Comparison of ENCODE assay signal across 21 cellular contexts in the genomic region with DNA sequence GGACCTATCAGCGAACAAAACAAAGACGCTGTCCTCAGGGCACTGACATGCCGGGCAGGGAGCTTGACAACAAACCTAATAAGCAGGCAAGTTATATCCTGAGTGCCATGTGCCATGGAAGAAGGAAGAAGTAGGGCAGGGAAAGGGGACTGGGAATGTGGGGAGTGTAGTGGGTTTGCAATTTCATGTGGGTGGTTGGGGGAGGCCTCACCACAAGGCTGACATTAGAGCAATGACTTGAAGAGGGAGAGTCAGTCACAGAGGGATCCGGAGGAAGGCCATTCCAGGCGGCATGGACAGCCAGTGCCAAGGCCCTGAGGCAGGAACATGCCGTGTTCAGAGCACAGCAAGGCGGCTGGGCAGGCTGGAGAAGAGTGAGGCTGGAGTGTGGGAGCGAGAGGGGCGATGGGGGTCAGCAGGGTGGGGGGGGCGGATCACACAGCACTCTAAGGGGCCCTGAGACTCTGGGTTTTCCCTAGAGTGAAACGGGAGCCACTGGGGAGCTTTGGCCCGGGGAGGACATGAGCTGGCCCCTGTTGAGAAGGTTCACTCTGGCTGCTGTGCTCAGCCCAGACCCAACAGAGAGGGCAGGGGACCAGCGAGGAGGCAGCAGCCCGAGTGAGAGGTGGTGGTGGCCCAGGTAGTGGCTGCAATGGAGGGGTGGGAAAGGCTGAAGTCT.
A peak's percentile ranks its signal among the peaks of the same experiment; 100 is the strongest.
DNase-seq lines count a peak whose midpoint lies in the region; ATAC-seq, FAIRE-seq and TF ChIP-seq lines count a peak whose summit lies in the region.
"Had no signal": no experiment of that assay in that cellular context is flagged by ENCODE, and none has a peak within 500 bp of the region (broad histone marks: within the 10 kb centered on the region; RNA-seq: fewer than 3 reads in every experiment).

No MANE protein-coding gene starts in this region.

- H3K36me3 ChIP-seq in GM23338 (ENCODE audit: insufficient read depth) (no peaks in the 10 kb centered on the region), osteoblast (ENCODE audit: insufficient read depth, low read length) (peaks cover 32% of the 10 kb centered on the region)

- H3K27me3 Mint-ChIP-seq in GM23338 (ENCODE audit: insufficient read depth, low read depth, poor library complexity) (peaks cover 4% of the 10 kb centered on the region), HFFc6 (ENCODE audit: insufficient read depth) (peaks cover 12% of the 10 kb centered on the region)
- H3K27me3 Mint-ChIP-seq in effector memory CD8-positive, alpha-beta T cell: no peaks in the 10 kb centered on the region
- H3K27me3 Mint-ChIP-seq: activated CD4-positive, alpha-beta T cell treated with anti-CD3 and anti-CD28 coated beads, Interleukin-2, amount 10 ng/mL, durations not matched to agents 7 days and 5 days; memory B cell had no signal

- H3K79me2 ChIP-seq in GM23338 (replicated peaks; ENCODE audit: insufficient read depth) (no peaks in the 10 kb centered on the region), osteoblast (ENCODE audit: insufficient read depth, low read length) (peaks cover 17% of the 10 kb centered on the region)

- no peak for ATAC-seq in GM23338
- no peak for ATAC-seq in effector memory CD8-positive, alpha-beta T cell (replicated peaks)
- no peak for ATAC-seq in HG03039 (IDR thresholded peaks at IDR 0.05; ENCODE audit: unreplicated experiment)
- ATAC-seq: Panc1 had no signal

- H3K27me3 ChIP-seq in GM23338 (ENCODE audit: insufficient read depth): no peaks in the 10 kb centered on the region
- H3K27me3 ChIP-seq in osteoblast (ENCODE audit: insufficient read depth, low read length): no peaks in the 10 kb centered on the region
- H3K27me3 ChIP-seq: tibial nerve had no signal

- H3K4me1 ChIP-seq in GM23338 (ENCODE audit: insufficient read depth): peaks cover 25% of the 10 kb centered on the region
- peaks cover 17% of the 10 kb centered on the region for H3K4me1 ChIP-seq in osteoblast (ENCODE audit: insufficient read depth, low read length)

- TF ChIP-seq CTCF in GM23338 (conservative IDR thresholded peaks at IDR 0.05; ENCODE audit: low read depth in 2 of 2): no peak
- TF ChIP-seq CTCF in HFFc6 (IDR thresholded peaks at IDR 0.05): no peak
- TF ChIP-seq CTCF in osteoblast (IDR thresholded peaks at IDR 0.05; ENCODE audit: extremely low read depth, low read depth, low read length): no peak

- H2AFZ ChIP-seq in GM23338: no peak overlapping the region
- H2AFZ ChIP-seq in osteoblast (ENCODE audit: low read length): no peak overlapping the region

- H3K9me3 ChIP-seq in osteoblast (ENCODE audit: low read depth, low read length): no peaks in the 10 kb centered on the region
- H3K9me3 ChIP-seq: tibial nerve had no signal

- peak overlapping the region; percentile 50 for H3K27ac Mint-ChIP-seq in GM23338
- H3K27ac Mint-ChIP-seq in HFFc6: peak overlapping the region; percentile 61; the same call in 1 of the 2 replicates
- peak overlapping the region; percentile 73 to 77 for H3K27ac Mint-ChIP-seq in effector memory CD8-positive, alpha-beta T cell
- H3K27ac Mint-ChIP-seq: memory B cell had no signal

- H3K27ac ChIP-seq in GM23338 (ENCODE audit: low read depth): no peak overlapping the region
- H3K27ac ChIP-seq in osteoblast (ENCODE audit: low read depth, low read length): no peak overlapping the region
- H3K27ac ChIP-seq: SK-N-MC, tibial nerve had no signal

- H4K20me1 ChIP-seq in GM23338 (replicated peaks; ENCODE audit: insufficient read depth) (no peaks in the 10 kb centered on the region; the same call in 1 of the 2 replicates), osteoblast (ENCODE audit: insufficient read depth, low read length) (peaks cover 3% of the 10 kb centered on the region)

- H3K4me3 Mint-ChIP-seq in GM23338: no peak overlapping the region
- peak overlapping the region; percentile 81; the same call in 1 of the 2 replicates for H3K4me3 Mint-ChIP-seq in HFFc6
- no peak overlapping the region for H3K4me3 Mint-ChIP-seq in effector memory CD8-positive, alpha-beta T cell
- H3K4me3 Mint-ChIP-seq: activated CD4-positive, alpha-beta T cell treated with anti-CD3 and anti-CD28 coated beads, Interleukin-2, amount 10 ng/mL, durations not matched to agents 7 days and 5 days; memory B cell had no signal

- H3K9me2 ChIP-seq in GM23338 (ENCODE audit: insufficient read depth): peaks cover 3% of the 10 kb centered on the region; the same call in 1 of the 2 replicates

- H3K4me3 ChIP-seq in GM23338 (no peak overlapping the region), osteoblast (ENCODE audit: insufficient read depth, low read length) (no peak overlapping the region)
- H3K4me3 ChIP-seq: SK-N-MC, tibial nerve had no signal

- DNase-seq in GM23338 (ENCODE audit: low spot score): no peak
- DNase-seq in HFFc6: no peak
- no peak for DNase-seq in effector memory CD8-positive, alpha-beta T cell
- DNase-seq in osteoblast (ENCODE audit: insufficient read length, low spot score, missing footprints): peak; percentile 47
- no peak for DNase-seq in GM19239 (ENCODE audit: insufficient read length, low spot score)
- no peak for DNase-seq in EL
- no peak for DNase-seq in NCI-H2196 (lab: John Stamatoyannopoulos, UW; ENCODE audit: unreplicated experiment)
- DNase-seq: activated CD4-positive, alpha-beta T cell treated with anti-CD3 and anti-CD28 coated beads, Interleukin-2, amount 10 ng/mL, durations not matched to agents 7 days and 5 days; activated T-cell treated with anti-CD3 and anti-CD28 coated beads, Interleukin-2, amount 50 U/mL, for 1 hour; AML-193; DND-41; foreskin fibroblast; MM.1S; NCI-H187; NCI-H345; stimulated activated naive CD4-positive, alpha-beta T cell had no signal

- H3K9me3 Mint-ChIP-seq in GM23338 (no peaks in the 10 kb centered on the region), HFFc6 (no peaks in the 10 kb centered on the region)
- H3K9me3 Mint-ChIP-seq in effector memory CD8-positive, alpha-beta T cell: no peaks in the 10 kb centered on the region
- H3K9me3 Mint-ChIP-seq: activated CD4-positive, alpha-beta T cell treated with anti-CD3 and anti-CD28 coated beads, Interleukin-2, amount 10 ng/mL, durations not matched to agents 7 days and 5 days; memory B cell had no signal

- peaks cover 3% of the 10 kb centered on the region; the same call in 2 of the 3 replicates for H3K36me3 Mint-ChIP-seq in GM23338 (ENCODE audit: low read depth)
- H3K36me3 Mint-ChIP-seq in HFFc6 (ENCODE audit: low read depth): peaks cover 45% of the 10 kb centered on the region
- peaks cover 80% of the 10 kb centered on the region for H3K36me3 Mint-ChIP-seq in effector memory CD8-positive, alpha-beta T cell (ENCODE audit: insufficient read depth)

- H3F3A ChIP-seq in GM23338 (replicated peaks; ENCODE audit: low read depth): peaks cover 20% of the 10 kb centered on the region

- no peak for FAIRE-seq in GM19239 (lab: Jason Lieb, UNC)

- H3K4me1 Mint-ChIP-seq in GM23338 (peaks cover 26% of the 10 kb centered on the region), HFFc6 (ENCODE audit: low read depth) (peaks cover 55% of the 10 kb centered on the region)
- peaks cover 28 to 31% of the 10 kb centered on the region in 2 donors for H3K4me1 Mint-ChIP-seq in effector memory CD8-positive, alpha-beta T cell (ENCODE audit: low read depth in 2 of 2)

- no peak overlapping the region for H3K4me2 ChIP-seq in GM23338
- H3K4me2 ChIP-seq in osteoblast (ENCODE audit: insufficient read depth, low read length): no peak overlapping the region

TF ChIP-seq in GM23338, 12 proteins besides CTCF, POLR2A, EP300 and RAD21:
- TF ChIP-seq EZH2phosphoT487 (IDR thresholded peaks at IDR 0.05; ENCODE audit: unreplicated experiment): no peak
